ENCODE assay signal across 13 cellular contexts in genomic region chr6:142878407-142878806, GRCh38.
A peak's percentile ranks its signal among the peaks of the same experiment; 100 is the strongest.
DNase-seq lines count a peak whose midpoint lies in the region; ATAC-seq and TF ChIP-seq lines count a peak whose summit lies in the region.
"Had no signal": no experiment of that assay in that cellular context is flagged by ENCODE, and none has a peak within 500 bp of the region (broad histone marks: within the 10 kb centered on the region; RNA-seq: fewer than 3 reads in every experiment).

No MANE protein-coding gene starts in this region.

- peak overlapping the region in 2 of 5 experiments; percentile 69 to 72 for H3K4me3 Mint-ChIP-seq in brain
- no peak overlapping the region for H3K4me3 Mint-ChIP-seq in stimulated activated memory B cell treated with anti-CD40 and anti-IgM and Interleukin-4, amounts not matched to agents 10 μg/mL and 1 μg/mL and 100 μg/mL, for 72 hours

- H3K9me3 Mint-ChIP-seq in brain = peaks cover 0 to 4% (median 0%) of the 10 kb centered on the region in 5 experiments
- peaks cover 3% of the 10 kb centered on the region for H3K9me3 Mint-ChIP-seq in stimulated activated memory B cell treated with anti-CD40 and anti-IgM and Interleukin-4, amounts not matched to agents 10 μg/mL and 1 μg/mL and 100 μg/mL, for 72 hours

- H3K36me3 Mint-ChIP-seq in brain = no peaks in the 10 kb centered on the region
- peaks cover 47% of the 10 kb centered on the region for H3K36me3 Mint-ChIP-seq in stimulated activated memory B cell treated with anti-CD40 and anti-IgM and Interleukin-4, amounts not matched to agents 10 μg/mL and 1 μg/mL and 100 μg/mL, for 72 hours

- peak; percentile 7 for DNase-seq in AG08395 (ENCODE audit: low spot score)
- peak; percentile 83 for DNase-seq in GM12865 (ENCODE audit: low read depth)
- DNase-seq in medulla oblongata (ENCODE audit: extremely low spot score) = peak; percentile 56
- DNase-seq in NCI-H1048 (lab: John Stamatoyannopoulos, UW) = no peak
- DNase-seq: activated CD4-positive, alpha-beta T cell treated with anti-CD3 and anti-CD28 coated beads for 48 hours; colonic mucosa; mammary epithelial cell; NCI-H146; NCI-H526 had no signal

- H3K4me3 ChIP-seq in GM12865 (ENCODE audit: low read depth, low read length) = no peak overlapping the region
- H3K4me3 ChIP-seq: colonic mucosa had no signal

- TF ChIP-seq CTCF in GM12865 (IDR thresholded peaks at IDR 0.05; ENCODE audit: insufficient read depth, low read depth, low read length, missing control alignments) (no peak), brain (conservative IDR thresholded peaks at IDR 0.05) (no peak)

- no peaks in the 10 kb centered on the region for H3K27me3 Mint-ChIP-seq in brain
- no peaks in the 10 kb centered on the region for H3K27me3 Mint-ChIP-seq in stimulated activated memory B cell treated with anti-CD40 and anti-IgM and Interleukin-4, amounts not matched to agents 10 μg/mL and 1 μg/mL and 100 μg/mL, for 72 hours

- ATAC-seq in HG03139 (IDR thresholded peaks at IDR 0.05; ENCODE audit: unreplicated experiment) = no peak
- ATAC-seq in HG03039 (IDR thresholded peaks at IDR 0.05; ENCODE audit: unreplicated experiment) = no peak
- no peak for ATAC-seq in stimulated activated memory B cell treated with anti-CD40 and anti-IgM and Interleukin-4, amounts not matched to agents 10 μg/mL and 1 μg/mL and 100 μg/mL, for 72 hours

- peak overlapping the region in 3 of 5 experiments; percentile 42 to 95 (median 90) for H3K27ac Mint-ChIP-seq in brain
- H3K27ac Mint-ChIP-seq in stimulated activated memory B cell treated with anti-CD40 and anti-IgM and Interleukin-4, amounts not matched to agents 10 μg/mL and 1 μg/mL and 100 μg/mL, for 72 hours = no peak overlapping the region

- H3K4me1 Mint-ChIP-seq in brain = peaks cover 39% of the 10 kb centered on the region
- H3K4me1 Mint-ChIP-seq in stimulated activated memory B cell treated with anti-CD40 and anti-IgM and Interleukin-4, amounts not matched to agents 10 μg/mL and 1 μg/mL and 100 μg/mL, for 72 hours = peaks cover 69% of the 10 kb centered on the region
